12 cellular contexts compared by ENCODE assay signal in the genomic region with DNA sequence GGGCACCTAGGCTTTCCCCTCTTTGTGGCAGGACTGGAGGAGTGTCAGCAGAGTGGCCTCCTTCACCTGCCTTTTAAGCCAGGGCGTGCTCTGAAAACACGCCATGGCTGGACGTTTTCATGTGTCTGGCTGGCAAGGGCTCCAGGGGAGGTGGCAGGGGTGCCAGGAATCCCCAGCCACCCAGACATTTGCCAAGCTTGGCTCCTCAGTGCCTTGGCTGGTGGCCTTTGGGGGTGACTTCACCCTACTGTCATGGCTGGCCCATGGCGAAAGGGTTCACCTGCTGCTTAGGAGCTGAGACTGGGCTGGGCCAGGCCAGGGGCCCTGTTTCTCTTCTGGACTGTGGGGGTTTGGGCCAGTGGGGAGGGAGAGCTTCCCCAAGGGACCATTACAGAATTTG. TPM values are rescaled to one million over a fixed set of nuclear protein-coding genes. Genes with fewer than 3 reads are reported as not detected.
A peak's percentile ranks its signal among the peaks of the same experiment; 100 is the strongest.
DNase-seq lines count a peak whose midpoint lies in the region; ATAC-seq, FAIRE-seq and TF ChIP-seq lines count a peak whose summit lies in the region.
"Had no signal": no experiment of that assay in that cellular context is flagged by ENCODE, and none has a peak within 500 bp of the region (broad histone marks: within the 10 kb centered on the region; RNA-seq: fewer than 3 reads in every experiment).

No MANE protein-coding gene starts in this region.

- no peaks in the 10 kb centered on the region for H3K9me3 ChIP-seq in right lobe of liver
- H3K9me3 ChIP-seq in HepG2 (ENCODE audit: low read length), result no peaks in the 10 kb centered on the region
- no peaks in the 10 kb centered on the region for H3K9me3 ChIP-seq in effector memory CD4-positive, alpha-beta T cell (ENCODE audit: control insufficient read depth, low read length)

- H3K27me3 ChIP-seq in right lobe of liver (no peaks in the 10 kb centered on the region), HepG2 (ENCODE audit: control insufficient read depth in 1 of 2, insufficient read depth in 2 of 2, low read length in 2 of 2) (no peaks in the 10 kb centered on the region)
- no peaks in the 10 kb centered on the region for H3K27me3 ChIP-seq in effector memory CD4-positive, alpha-beta T cell (replicated peaks; ENCODE audit: control insufficient read depth, insufficient read depth, low read length, poor library complexity, severe bottlenecking)

- no peak overlapping the region for H3K4me3 ChIP-seq in right lobe of liver
- no peak overlapping the region for H3K4me3 ChIP-seq in HepG2 (replicated peaks in 1 of 3; ENCODE audit: insufficient read depth in 1 of 3, low read depth in 2 of 3, low read length in 3 of 3)
- no peak overlapping the region for H3K4me3 ChIP-seq in effector memory CD4-positive, alpha-beta T cell (ENCODE audit: insufficient read depth, low read depth, low read length, poor library complexity, severe bottlenecking)

- H3K4me1 ChIP-seq in right lobe of liver, result peaks cover 0 to 61% (median 40%) of the 10 kb centered on the region in 4 donors
- H3K4me1 ChIP-seq in HepG2 (ENCODE audit: insufficient read depth, low read length), result peaks cover 17% of the 10 kb centered on the region
- H3K4me1 ChIP-seq in effector memory CD4-positive, alpha-beta T cell (ENCODE audit: control insufficient read depth, insufficient read depth, low read length, poor library complexity, severe bottlenecking), result peaks cover 99% of the 10 kb centered on the region

- no peak for TF ChIP-seq RAD21 in HepG2 (CRISPR knock-in tag; IDR thresholded peaks at IDR 0.05)

- H3K9ac ChIP-seq in HepG2 (ENCODE audit: insufficient read depth, low read depth, low read length), result no peak overlapping the region

- CTCF ChIA-PET in HepG2 (lab: Yijun Ruan, JAX; ENCODE audit: low intra/inter-chr PET ratio, low total read pairs), result no interaction called here

- H2AFZ ChIP-seq in HepG2 (ENCODE audit: low read length), result no peak overlapping the region

- TF ChIP-seq POLR2A in right lobe of liver (IDR thresholded peaks at IDR 0.05) (no peak), HepG2 (IDR thresholded peaks at IDR 0.05; ENCODE audit: insufficient read depth in 1 of 2, low read depth in 2 of 2, low read length in 2 of 2) (no peak), GM18505 (IDR thresholded peaks at IDR 0.05; ENCODE audit: borderline replicate concordance, extremely low read depth, insufficient read depth, insufficient read length) (no peak)

- H3K4me3 Mint-ChIP-seq in neural crest cell, result no peak overlapping the region

- intact Hi-C loops in right lobe of liver (cut with DNase I) (no loop called here), HepG2 (cut with micrococcal nuclease; ENCODE audit: unreplicated experiment) (no loop called here)

- H3K79me2 ChIP-seq in HepG2 (ENCODE audit: insufficient read depth, low read length), result peaks cover 46% of the 10 kb centered on the region

- no peak overlapping the region for H3K4me2 ChIP-seq in HepG2 (ENCODE audit: low read depth, low read length)

- peaks cover 24% of the 10 kb centered on the region; the same call in 1 of the 2 replicates for H4K20me1 ChIP-seq in HepG2 (ENCODE audit: insufficient read depth, low read length)

- TF ChIP-seq EP300 in HepG2 (IDR thresholded peaks at IDR 0.05; ENCODE audit: low read depth in 2 of 2, low read length in 2 of 2) (no peak), HepG2 (CRISPR knock-in tag; IDR thresholded peaks at IDR 0.05; ENCODE audit: borderline replicate concordance) (no peak)

- no peak for FAIRE-seq in HepG2 (lab: Jason Lieb, UNC)
- FAIRE-seq: frontal cortex had no signal

- H3K27ac Mint-ChIP-seq in neural crest cell (ENCODE audit: unreplicated experiment), result peak overlapping the region; percentile 35

- peak in 3 of 4 donors; percentile 5 to 9 (median 5) for ATAC-seq in right lobe of liver
- no peak; the same call in 2 of the 3 replicates for ATAC-seq in HepG2
- no peak for ATAC-seq in GM18505 (IDR thresholded peaks at IDR 0.05; ENCODE audit: unreplicated experiment)

- H3K27ac ChIP-seq in right lobe of liver (peak overlapping the region in 2 of 3 donors; percentile 60 to 66), HepG2 (ENCODE audit: extremely low read length, insufficient read depth, low read length) (no peak overlapping the region)
- H3K27ac ChIP-seq in effector memory CD4-positive, alpha-beta T cell (ENCODE audit: insufficient read depth, low read length, poor library complexity, severe bottlenecking), result peak overlapping the region; percentile 79

- H3K36me3 Mint-ChIP-seq in neural crest cell (ENCODE audit: low read depth), result no peaks in the 10 kb centered on the region

- TF ChIP-seq CTCF in right lobe of liver (IDR thresholded peaks at IDR 0.05) (no peak), HepG2 (CRISPR knock-in tag; IDR thresholded peaks at IDR 0.05) (no peak), neural crest cell (conservative IDR thresholded peaks at IDR 0.05) (no peak)

- peaks cover 25% of the 10 kb centered on the region for H3K4me1 Mint-ChIP-seq in neural crest cell

- in situ Hi-C loops in HepG2 (cut with HindIII; ENCODE audit: extremely low pct_ligation_motif_present, low pct_unique_long_range_greater_than_20kb), result no loop called here

- H3K27me3 Mint-ChIP-seq in neural crest cell (ENCODE audit: low read depth), result no peaks in the 10 kb centered on the region

- WGBS in right lobe of liver (ENCODE audit: insufficient coverage, low coverage, low lambda C conversion rate, missing lambda C conversion rate), result 50% methylated on average over 1 of the region's 4 CpGs
- WGBS in HepG2 (ENCODE audit: low lambda C conversion rate), result 100% methylated on average over 1 of the region's 4 CpGs

- H3K9me3 Mint-ChIP-seq in neural crest cell, result no peaks in the 10 kb centered on the region

- no peak for DNase-seq in right lobe of liver
- DNase-seq in HepG2 (ENCODE audit: low spot score), result no peak
- DNase-seq in effector memory CD4-positive, alpha-beta T cell, result no peak
- DNase-seq in neural crest cell (ENCODE audit: low read depth, low spot score), result no peak
- no peak for DNase-seq in UCSD-AML1 (lab: John Stamatoyannopoulos, UW; ENCODE audit: unreplicated experiment)
- DNase-seq in GM19238 (ENCODE audit: insufficient read length, low spot score), result no peak
- no peak for DNase-seq in T-helper 9 cell
- DNase-seq: activated CD4-positive, alpha-beta T cell treated with anti-CD3 and anti-CD28 coated beads, Interleukin-2, amount 50 U/mL, for 1 hour; AML-193; stimulated activated CD4-positive, alpha-beta T cell treated with anti-CD3 and anti-CD28 coated beads, Interleukin-2, amount 100 ng/mL, for 48 hours had no signal

- BruUV-seq in HepG2 (replicated peaks; lab: Mats Ljungman, UMichigan), result no TSS peak

- POLR2A ChIA-PET in HepG2 (lab: Yijun Ruan, JAX), result no interaction called here

- H3K36me3 ChIP-seq in right lobe of liver (no peaks in the 10 kb centered on the region), HepG2 (replicated peaks in 1 of 2; ENCODE audit: control insufficient read depth in 1 of 2, insufficient read depth in 2 of 2, low read length in 2 of 2) (peaks cover 3 to 15% of the 10 kb centered on the region in 2 experiments; a peak in 3 of 5 replicates)
- peaks cover 13% of the 10 kb centered on the region for H3K36me3 ChIP-seq in effector memory CD4-positive, alpha-beta T cell (ENCODE audit: control insufficient read depth, insufficient read depth, low read length)

TF ChIP-seq in HepG2, 621 proteins besides CTCF, POLR2A, EP300 and RAD21 (continues in another document):
- TF ChIP-seq ADNP (CRISPR knock-in tag; IDR thresholded peaks at IDR 0.05), result no peak
- no peak for TF ChIP-seq ZNF772 (CRISPR knock-in tag; IDR thresholded peaks at IDR 0.05)
- no peak for TF ChIP-seq ETV5 (CRISPR knock-in tag; IDR thresholded peaks at IDR 0.05; ENCODE audit: borderline replicate concordance)
- no peak for TF ChIP-seq PAX8 (CRISPR knock-in tag; IDR thresholded peaks at IDR 0.05; ENCODE audit: borderline replicate concordance)
- TF ChIP-seq ATRX (CRISPR knock-in tag; IDR thresholded peaks at IDR 0.05; ENCODE audit: borderline replicate concordance), result no peak
- no peak for TF ChIP-seq FOXA1 (IDR thresholded peaks at IDR 0.05)
- TF ChIP-seq FOXA1 (CRISPR knock-in tag; IDR thresholded peaks at IDR 0.05), result no peak
- TF ChIP-seq GFI1 (CRISPR knock-in tag; IDR thresholded peaks at IDR 0.05; ENCODE audit: borderline replicate concordance), result no peak
- TF ChIP-seq SOX6 (IDR thresholded peaks at IDR 0.05), result no peak
- no peak for TF ChIP-seq SOX6 (CRISPR knock-in tag; IDR thresholded peaks at IDR 0.05)

RNA-seq across cellular contexts. Expression of gene KLF13, which starts 17.6 kb away (rescaled TPM):
- 10 to 100 TPM; 22.7 to 66.2 (median 28.5) TPM for total RNA-seq in right lobe of liver
- 25.1 and 27.8 TPM in 2 replicates for total RNA-seq in HepG2 (2016; rRNA removed; fragmentation: Illumina TruSeq; extraction: Trizol)
- 1.4 and 2.8 TPM in 2 replicates for total RNA-seq in HepG2 (2016; cell fraction: cytosol; rRNA removed; fragmentation: Illumina TruSeq; extraction: Trizol; ENCODE audit: low read depth)
- 21.2 and 24.1 TPM in 2 replicates for total RNA-seq in HepG2 (2016; cell fraction: insoluble cytoplasmic fraction; rRNA removed; fragmentation: Illumina TruSeq; extraction: Trizol)
- 6.8 and 8.3 TPM in 2 replicates for total RNA-seq in HepG2 (2016; cell fraction: membrane; rRNA removed; fragmentation: Illumina TruSeq; extraction: Trizol)
- 13.1 and 18.9 TPM in 2 replicates for total RNA-seq in HepG2 (2016; cell fraction: nucleus; rRNA removed; fragmentation: Illumina TruSeq; extraction: Trizol)
- polyA plus RNA-seq in HepG2 (2011; rRNA removed), result 16.8 and 18.8 TPM in 2 replicates
- polyA plus RNA-seq in HepG2 (2011; cell fraction: cytosol; rRNA removed), result 9.1 and 11.1 TPM in 2 replicates
- 12.3 and 14.2 TPM in 2 replicates for polyA plus RNA-seq in HepG2 (2011; cell fraction: nucleus; rRNA removed)
- 22.0 and 24.4 TPM in 2 replicates for polyA plus RNA-seq in HepG2 (2012)
- 1.1 and 2.1 TPM in 2 replicates for polyA plus RNA-seq in HepG2 (2016; cell fraction: cytosol; fragmentation: Illumina TruSeq; extraction: Trizol; ENCODE audit: low read depth)
- 31.2 and 34.3 TPM in 2 replicates for polyA plus RNA-seq in HepG2 (2016; cell fraction: insoluble cytoplasmic fraction; fragmentation: Illumina TruSeq; extraction: Trizol; ENCODE audit: low read depth)
- polyA plus RNA-seq in HepG2 (2016; cell fraction: membrane; fragmentation: Illumina TruSeq; extraction: Trizol; ENCODE audit: low read depth), result 5.5 and 7.5 TPM in 2 replicates
- polyA plus RNA-seq in HepG2 (2016; cell fraction: nucleus; fragmentation: Illumina TruSeq; extraction: Trizol; ENCODE audit: insufficient read depth, low read depth), result 30.0 and 34.4 TPM in 2 replicates
- polyA minus RNA-seq in HepG2 (2011; rRNA and poly(A)+ RNA removed; ENCODE audit: low replicate concordance), result 23.8 and 65.8 TPM in 2 replicates
- polyA minus RNA-seq in HepG2 (2011; cell fraction: cytosol; rRNA and poly(A)+ RNA removed), result 12.2 and 13.9 TPM in 2 replicates
- polyA minus RNA-seq in HepG2 (2011; cell fraction: nucleus; rRNA and poly(A)+ RNA removed), result 6.3 and 8.8 TPM in 2 replicates
- 43.3 and 44.6 TPM in 2 replicates for total RNA-seq in neural crest cell

Comparison
In these comparisons a context has a peak if more than half of its experiments do, and no peak if none do; other contexts are left out.
1. ATAC-seq: peak in right lobe of liver (3 of 4); none in HepG2 (single experiment) and GM18505 (single experiment).